ENCODE assay signal across 30 cellular contexts in genomic region chr3:169758353-169758994, GRCh38. TPM values are rescaled to one million over a fixed set of nuclear protein-coding genes. Genes with fewer than 3 reads are reported as not detected.
DNase-seq lines count a peak whose midpoint lies in the region; ATAC-seq and TF ChIP-seq lines count a peak whose summit lies in the region.
"Had no signal": no experiment of that assay in that cellular context is flagged by ENCODE, and none has a peak within 500 bp of the region (broad histone marks: within the 10 kb centered on the region; RNA-seq: fewer than 3 reads in every experiment).

No MANE protein-coding gene starts in this region.

- intact Hi-C loops in activated CD4-positive, alpha-beta memory T cell treated with anti-CD3 and anti-CD28 coated beads for 36 hours (cut with micrococcal nuclease) = loop anchor here (2.0 kb wide), 1 partner anchor 14 kb away; the partner anchor contains the start of gene MYNN

- no peaks in the 10 kb centered on the region for H3K4me1 ChIP-seq in hepatocyte (ENCODE audit: insufficient read depth)
- H3K4me1 ChIP-seq: SJCRH30 had no signal

- no peaks in the 10 kb centered on the region for H3K9me2 ChIP-seq in hepatocyte (replicated peaks; ENCODE audit: insufficient read depth)

- no peaks in the 10 kb centered on the region for H3K36me3 ChIP-seq in hepatocyte (replicated peaks; ENCODE audit: insufficient read depth, low read depth)
- H3K36me3 ChIP-seq: SJCRH30, suprapubic skin, upper lobe of left lung had no signal

- CTCF ChIA-PET in activated CD4-positive, alpha-beta memory T cell treated with anti-CD3 and anti-CD28 coated beads for 36 hours (lab: Charles Lee) = interaction anchor here (0.9 kb wide), 1 partner anchor 13 kb away, joined by 3 read pairs; no protein-coding TSS in a partner anchor
- CTCF ChIA-PET in activated CD4-positive, alpha-beta memory T cell treated with anti-CD3 and anti-CD28 coated beads, Interleukin-2, amount 10 ng/mL, durations not matched to agents 7 days and 5 days (lab: Charles Lee) = interaction anchor here (1.7 kb wide), 1 partner anchor 11 kb away, joined by 3 read pairs; the partner anchor contains the start of gene ACTRT3

- 55% methylated on average over 5 of the region's 5 CpGs for WGBS in hepatocyte (ENCODE audit: low lambda C conversion rate, missing lambda C conversion rate)

- H3K9me3 ChIP-seq in hepatocyte (ENCODE audit: low read depth) = no peaks in the 10 kb centered on the region
- H3K9me3 ChIP-seq: SJCRH30, suprapubic skin, upper lobe of left lung had no signal

- H3K27me3 ChIP-seq in hepatocyte = no peaks in the 10 kb centered on the region
- H3K27me3 ChIP-seq: SJCRH30, upper lobe of left lung had no signal

- H3K27me3 Mint-ChIP-seq in activated CD4-positive, alpha-beta memory T cell treated with anti-CD3 and anti-CD28 coated beads for 36 hours = no peaks in the 10 kb centered on the region
- peaks cover 8% of the 10 kb centered on the region for H3K27me3 Mint-ChIP-seq in activated CD4-positive, alpha-beta memory T cell treated with anti-CD3 and anti-CD28 coated beads, Interleukin-2, amount 10 ng/mL, durations not matched to agents 7 days and 5 days
- H3K27me3 Mint-ChIP-seq in activated naive CD8-positive, alpha-beta T cell = no peaks in the 10 kb centered on the region
- H3K27me3 Mint-ChIP-seq in mesothelial cell of epicardium (ENCODE audit: low read depth) = no peaks in the 10 kb centered on the region
- H3K27me3 Mint-ChIP-seq: activated B cell treated with CpG ODN at 0.5 μM for 24 hours had no signal

- no peak overlapping the region for H3K4me2 ChIP-seq in hepatocyte
- H3K4me2 ChIP-seq: KMS-11 had no signal

- no peak for DNase-seq in activated CD4-positive, alpha-beta memory T cell treated with anti-CD3 and anti-CD28 coated beads for 36 hours
- DNase-seq in activated CD4-positive, alpha-beta memory T cell treated with anti-CD3 and anti-CD28 coated beads, Interleukin-2, amount 10 ng/mL, durations not matched to agents 7 days and 5 days = no peak
- DNase-seq in NCI-H226 (peak; percentile 19), mesothelial cell of epicardium (ENCODE audit: low spot score in 2 of 2, unreplicated experiment in 2 of 2) (no peak), H4 (ENCODE audit: low spot score) (no peak), hepatocyte (ENCODE audit: low spot score) (no peak)
- DNase-seq: activated B cell treated with CpG ODN at 0.5 μM for 24 hours; activated CD4-positive, alpha-beta T cell treated with anti-CD3 and anti-CD28 coated beads, Interleukin-2, amount 50 U/mL, for 1 hour; anterior cingulate cortex; Calu3; DMS79 treated with DMSO at 0.1 percent for 48 hours; hypothalamus; left cardiac atrium; NCI-H146; NCI-H345; SJCRH30; stimulated activated naive B cell treated with anti-CD40 and anti-IgM and Interleukin-4, amounts not matched to agents 10 μg/mL and 1 μg/mL and 100 μg/mL, for 72 hours; T1000; upper lobe of left lung had no signal

- no peak for ATAC-seq in GM21737 (IDR thresholded peaks at IDR 0.05; ENCODE audit: unreplicated experiment)
- ATAC-seq: left cardiac atrium had no signal

- peaks cover 22% of the 10 kb centered on the region for H3K4me1 Mint-ChIP-seq in activated CD4-positive, alpha-beta memory T cell treated with anti-CD3 and anti-CD28 coated beads for 36 hours (ENCODE audit: low read depth)
- peaks cover 34% of the 10 kb centered on the region for H3K4me1 Mint-ChIP-seq in activated CD4-positive, alpha-beta memory T cell treated with anti-CD3 and anti-CD28 coated beads, Interleukin-2, amount 10 ng/mL, durations not matched to agents 7 days and 5 days
- H3K4me1 Mint-ChIP-seq in activated naive CD8-positive, alpha-beta T cell (ENCODE audit: low read depth) = peaks cover 28% of the 10 kb centered on the region
- H3K4me1 Mint-ChIP-seq in mesothelial cell of epicardium = peaks cover 27% of the 10 kb centered on the region
- H3K4me1 Mint-ChIP-seq: nephron had no signal

- peaks cover 2% of the 10 kb centered on the region for H3K9me3 Mint-ChIP-seq in activated CD4-positive, alpha-beta memory T cell treated with anti-CD3 and anti-CD28 coated beads for 36 hours
- no peaks in the 10 kb centered on the region for H3K9me3 Mint-ChIP-seq in activated CD4-positive, alpha-beta memory T cell treated with anti-CD3 and anti-CD28 coated beads, Interleukin-2, amount 10 ng/mL, durations not matched to agents 7 days and 5 days
- H3K9me3 Mint-ChIP-seq in activated naive CD8-positive, alpha-beta T cell (ENCODE audit: low read depth) = no peaks in the 10 kb centered on the region
- H3K9me3 Mint-ChIP-seq in mesothelial cell of epicardium = peaks cover 4% of the 10 kb centered on the region
- H3K9me3 Mint-ChIP-seq: activated B cell treated with CpG ODN at 0.5 μM for 24 hours; activated naive CD4-positive, alpha-beta T cell treated with anti-CD3 and anti-CD28 coated beads for 36 hours; activated T-helper 1 cell treated with anti-CD3 and anti-CD28 coated beads, Interleukin-12 subunit alpha, Interleukin-12 subunit beta, Interleukin-2, Interleukin-4 antibody, amounts not matched to agents 30 ng/mL and 10 ng/mL and 1 ng/mL, durations not matched to agents 14 hours and 24 hours and 36 hours had no signal

- no peak overlapping the region for H3K4me3 ChIP-seq in hepatocyte
- H3K4me3 ChIP-seq: SJCRH30, suprapubic skin, upper lobe of left lung had no signal

- H3K79me2 ChIP-seq in hepatocyte = no peaks in the 10 kb centered on the region

- TF ChIP-seq CTCF in mesothelial cell of epicardium (IDR thresholded peaks at IDR 0.05; ENCODE audit: unreplicated experiment) (no peak), hepatocyte (IDR thresholded peaks at IDR 0.05; ENCODE audit: poor library complexity) (no peak)

- H3K4me3 Mint-ChIP-seq in activated CD4-positive, alpha-beta memory T cell treated with anti-CD3 and anti-CD28 coated beads for 36 hours = no peak overlapping the region
- H3K4me3 Mint-ChIP-seq in activated CD4-positive, alpha-beta memory T cell treated with anti-CD3 and anti-CD28 coated beads, Interleukin-2, amount 10 ng/mL, durations not matched to agents 7 days and 5 days = no peak overlapping the region
- H3K4me3 Mint-ChIP-seq in activated naive CD8-positive, alpha-beta T cell = no peak overlapping the region
- H3K4me3 Mint-ChIP-seq in mesothelial cell of epicardium = no peak overlapping the region
- H3K4me3 Mint-ChIP-seq: activated B cell treated with CpG ODN at 0.5 μM for 24 hours; activated naive CD4-positive, alpha-beta T cell treated with anti-CD3 and anti-CD28 coated beads for 36 hours; CD14-positive monocyte; nephron; stimulated activated naive B cell treated with anti-CD40 and anti-IgM and Interleukin-4, amounts not matched to agents 10 μg/mL and 1 μg/mL and 100 μg/mL, for 72 hours had no signal

- H3K36me3 Mint-ChIP-seq in activated CD4-positive, alpha-beta memory T cell treated with anti-CD3 and anti-CD28 coated beads for 36 hours = no peaks in the 10 kb centered on the region
- H3K36me3 Mint-ChIP-seq in activated CD4-positive, alpha-beta memory T cell treated with anti-CD3 and anti-CD28 coated beads, Interleukin-2, amount 10 ng/mL, durations not matched to agents 7 days and 5 days (ENCODE audit: low read depth) = no peaks in the 10 kb centered on the region
- no peaks in the 10 kb centered on the region for H3K36me3 Mint-ChIP-seq in activated naive CD8-positive, alpha-beta T cell
- H3K36me3 Mint-ChIP-seq in mesothelial cell of epicardium = no peaks in the 10 kb centered on the region
- H3K36me3 Mint-ChIP-seq: CD14-positive monocyte had no signal

- H3K27ac ChIP-seq in hepatocyte = no peak overlapping the region
- H3K27ac ChIP-seq: 22Rv1, KMS-11, SJCRH30, suprapubic skin, upper lobe of left lung had no signal

- H3K27ac Mint-ChIP-seq in activated CD4-positive, alpha-beta memory T cell treated with anti-CD3 and anti-CD28 coated beads for 36 hours = peak overlapping the region; percentile 42
- no peak overlapping the region for H3K27ac Mint-ChIP-seq in activated CD4-positive, alpha-beta memory T cell treated with anti-CD3 and anti-CD28 coated beads, Interleukin-2, amount 10 ng/mL, durations not matched to agents 7 days and 5 days
- H3K27ac Mint-ChIP-seq in activated naive CD8-positive, alpha-beta T cell = peak overlapping the region; percentile 25
- peak overlapping the region; percentile 78 for H3K27ac Mint-ChIP-seq in mesothelial cell of epicardium
- H3K27ac Mint-ChIP-seq: activated B cell treated with CpG ODN at 0.5 μM for 24 hours; nephron; stimulated activated naive B cell treated with anti-CD40 and anti-IgM and Interleukin-4, amounts not matched to agents 10 μg/mL and 1 μg/mL and 100 μg/mL, for 72 hours had no signal

- no peak overlapping the region for H2AFZ ChIP-seq in hepatocyte

- POLR2A ChIA-PET in activated CD4-positive, alpha-beta memory T cell treated with anti-CD3 and anti-CD28 coated beads for 36 hours (lab: Charles Lee) = no interaction called here
- POLR2A ChIA-PET in activated CD4-positive, alpha-beta memory T cell treated with anti-CD3 and anti-CD28 coated beads, Interleukin-2, amount 10 ng/mL, durations not matched to agents 7 days and 5 days (lab: Charles Lee) = interaction anchor here (2.3 kb wide), 1 partner anchor 15 kb away, joined by 11 read pairs; the partner anchor contains the start of gene MYNN

- H4K20me1 ChIP-seq in hepatocyte (ENCODE audit: insufficient read depth, poor library complexity, severe bottlenecking) = no peaks in the 10 kb centered on the region

RNA-seq across cellular contexts. Expression of gene TERC, which starts 6.4 kb away (rescaled TPM):
- total RNA-seq in activated CD4-positive, alpha-beta memory T cell treated with anti-CD3 and anti-CD28 coated beads for 36 hours = 10 to 100 TPM; 11.5 to 19.2 TPM
- total RNA-seq in activated CD4-positive, alpha-beta memory T cell treated with anti-CD3 and anti-CD28 coated beads, Interleukin-2, amount 10 ng/mL, durations not matched to agents 7 days and 5 days = 1 to 10 TPM; 1.9 to 4.0 TPM
- total RNA-seq in mesothelial cell of epicardium (4.7 to 11.8 TPM (median 6.5 TPM) in 3 replicates), hepatocyte (216 and 475 TPM in 2 replicates)
- total RNA-seq in H4 (2014; rRNA removed; shearing (Covaris generic)) = 20.2 and 68.1 TPM in 2 replicates
- polyA plus RNA-seq in hepatocyte = 0.49 and 2.0 TPM in 2 replicates

RNA-seq across cellular contexts. Expression of gene ACTRT3, which starts 10.9 kb away (rescaled TPM):
- total RNA-seq in activated CD4-positive, alpha-beta memory T cell treated with anti-CD3 and anti-CD28 coated beads for 36 hours = 1 to 10 TPM in 1 of 2 experiments, under 1 TPM in 1; 0.76 to 1.0 TPM
- under 1 TPM; 0.43 to 0.58 TPM for total RNA-seq in activated CD4-positive, alpha-beta memory T cell treated with anti-CD3 and anti-CD28 coated beads, Interleukin-2, amount 10 ng/mL, durations not matched to agents 7 days and 5 days
- total RNA-seq in mesothelial cell of epicardium = 3.1 to 3.8 TPM (median 3.5 TPM) in 3 replicates
- not detected in 2 replicates for total RNA-seq in H4 (2014; rRNA removed; shearing (Covaris generic))
- 8.3 and 8.7 TPM in 2 replicates for total RNA-seq in hepatocyte
- 6.9 and 7.3 TPM in 2 replicates for polyA plus RNA-seq in hepatocyte
- total RNA-seq: SJCRH30 had no signal

RNA-seq across cellular contexts. Expression of gene MYNN, which starts 14.7 kb away (rescaled TPM):
- 10 to 100 TPM; 12.8 to 14.0 TPM for total RNA-seq in activated CD4-positive, alpha-beta memory T cell treated with anti-CD3 and anti-CD28 coated beads for 36 hours
- 10 to 100 TPM; 14.9 to 15.6 TPM for total RNA-seq in activated CD4-positive, alpha-beta memory T cell treated with anti-CD3 and anti-CD28 coated beads, Interleukin-2, amount 10 ng/mL, durations not matched to agents 7 days and 5 days
- total RNA-seq in mesothelial cell of epicardium = 16.8 to 17.3 TPM (median 17.1 TPM) in 3 replicates
- 18.7 and 19.5 TPM in 2 replicates for total RNA-seq in H4 (2014; rRNA removed; shearing (Covaris generic))
- total RNA-seq in hepatocyte = 19.7 and 23.4 TPM in 2 replicates
- polyA plus RNA-seq in hepatocyte = 6.8 and 9.0 TPM in 2 replicates

RNA-seq across cellular contexts. Expression of gene LRRIQ4, which starts 54.2 kb away (rescaled TPM):
- total RNA-seq in activated CD4-positive, alpha-beta memory T cell treated with anti-CD3 and anti-CD28 coated beads for 36 hours = under 1 TPM in 1 of 2 experiments, not detected in 1; 0.14 TPM
- not detected for total RNA-seq in activated CD4-positive, alpha-beta memory T cell treated with anti-CD3 and anti-CD28 coated beads, Interleukin-2, amount 10 ng/mL, durations not matched to agents 7 days and 5 days
- 0.11 to 0.31 TPM (median 0.16 TPM) in 3 replicates for total RNA-seq in mesothelial cell of epicardium
- total RNA-seq in H4 (2014; rRNA removed; shearing (Covaris generic)) = not detected in 2 replicates
- not detected in 2 replicates for total RNA-seq in hepatocyte
- polyA plus RNA-seq in hepatocyte = not detected in 2 replicates
- total RNA-seq: bronchial epithelial cell, Calu3, lung microvascular endothelial cell, suprapubic skin had no signal
- polyA plus RNA-seq: CD14-positive monocyte had no signal

RNA-seq across cellular contexts. Expression of gene LRRC34, which starts 54.2 kb away (rescaled TPM):
- total RNA-seq in activated CD4-positive, alpha-beta memory T cell treated with anti-CD3 and anti-CD28 coated beads for 36 hours = 1 to 10 TPM; 2.8 to 2.9 TPM
- 1 to 10 TPM; 5.6 to 6.0 TPM for total RNA-seq in activated CD4-positive, alpha-beta memory T cell treated with anti-CD3 and anti-CD28 coated beads, Interleukin-2, amount 10 ng/mL, durations not matched to agents 7 days and 5 days
- 4.3 to 5.3 TPM (median 5.1 TPM) in 3 replicates for total RNA-seq in mesothelial cell of epicardium
- 0.35 and 0.43 TPM in 2 replicates for total RNA-seq in H4 (2014; rRNA removed; shearing (Covaris generic))
- 0.97 and 1.0 TPM in 2 replicates for total RNA-seq in hepatocyte
- polyA plus RNA-seq in hepatocyte = 0.50 TPM in 1 of 2 replicates, not detected in the other
- total RNA-seq: Calu3 had no signal
